In the genomic region with DNA sequence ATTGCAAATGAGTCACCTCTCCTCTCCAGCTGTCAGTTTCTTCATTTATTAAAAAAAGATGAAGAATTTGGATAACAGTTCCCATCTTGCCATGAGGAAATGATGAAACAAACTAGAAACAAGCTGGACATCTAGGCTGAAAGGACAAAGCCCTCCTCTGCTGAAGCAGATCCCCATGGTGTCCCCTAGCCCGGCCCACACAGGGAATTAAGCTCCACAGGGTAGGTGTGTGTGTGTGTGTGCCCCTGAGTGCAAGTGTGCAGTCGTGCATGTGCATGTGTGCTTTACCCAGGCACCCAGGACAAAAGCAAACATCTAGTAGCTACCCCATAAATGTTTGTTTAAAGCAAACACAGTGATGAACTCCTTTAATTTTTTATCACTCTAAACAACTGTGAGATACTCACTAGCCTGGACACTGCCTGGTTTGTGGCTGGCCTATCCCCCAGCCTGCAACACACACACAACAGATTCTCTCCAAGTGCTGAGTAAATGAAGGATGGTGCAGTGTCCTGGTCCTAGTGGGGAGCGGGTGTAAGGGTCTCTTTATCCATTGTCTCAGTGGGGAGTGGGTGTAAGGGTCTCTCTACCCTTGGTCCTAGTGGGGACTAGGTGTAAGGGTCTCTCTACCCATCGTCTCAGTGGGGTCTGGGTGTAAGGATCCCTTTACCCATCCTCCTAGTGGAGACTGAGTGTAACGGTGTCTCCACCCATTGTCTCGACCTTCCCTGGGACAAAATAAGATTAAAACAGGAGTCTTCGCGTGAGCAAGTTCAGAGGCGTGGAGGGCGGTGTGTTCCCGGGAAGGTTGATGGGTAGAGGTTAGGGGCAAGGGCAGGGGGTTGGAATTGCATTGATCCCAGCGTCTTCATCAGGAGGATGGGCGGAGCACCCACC, we compare ENCODE assay signal across 8 cellular contexts. TPM values are rescaled to one million over a fixed set of nuclear protein-coding genes. Genes with fewer than 3 reads are reported as not detected.
DNase-seq lines count a peak whose midpoint lies in the region; ATAC-seq, FAIRE-seq and TF ChIP-seq lines count a peak whose summit lies in the region.

No MANE protein-coding gene starts in this region.

- no peak for TF ChIP-seq CTCF in WTC11 (IDR thresholded peaks at IDR 0.05)
- peak; percentile 51 for TF ChIP-seq CTCF in glutamatergic neuron (IDR thresholded peaks at IDR 0.05; ENCODE audit: partially characterized antibody, unreplicated experiment)
- peak; percentile 51 for TF ChIP-seq CTCF in progenitor cell of endocrine pancreas (IDR thresholded peaks at IDR 0.05; ENCODE audit: unreplicated experiment)

- POLR2A ChIA-PET in WTC11 (lab: Charles Lee), result no interaction called here

- peaks cover 57% of the 10 kb centered on the region for H3K27me3 Mint-ChIP-seq in activated T-cell treated with anti-CD3 and anti-CD28 coated beads, Interleukin-2, amount 50 U/mL, for 24 hours
- H3K27me3 Mint-ChIP-seq in WTC11 (ENCODE audit: low read depth) (peaks cover 61% of the 10 kb centered on the region), glutamatergic neuron (ENCODE audit: unreplicated experiment) (peaks cover 9% of the 10 kb centered on the region), progenitor cell of endocrine pancreas (no peaks in the 10 kb centered on the region)

- ATAC-seq in WTC11 (peak; percentile 21), HG03354 (IDR thresholded peaks at IDR 0.05; ENCODE audit: poor library complexity, severe bottlenecking, unreplicated experiment) (no peak)

- no peak for TF ChIP-seq POLR2A in GM12892 (IDR thresholded peaks at IDR 0.05; ENCODE audit: low read depth, low read length)

- FAIRE-seq in GM12892 (lab: Jason Lieb, UNC), result no peak

- peak overlapping the region; percentile 44 for H3K4me3 Mint-ChIP-seq in activated T-cell treated with anti-CD3 and anti-CD28 coated beads, Interleukin-2, amount 50 U/mL, for 24 hours
- peak overlapping the region; percentile 68 for H3K4me3 Mint-ChIP-seq in WTC11
- peak overlapping the region; percentile 92 for H3K4me3 Mint-ChIP-seq in glutamatergic neuron (ENCODE audit: unreplicated experiment)
- H3K4me3 Mint-ChIP-seq in progenitor cell of endocrine pancreas (ENCODE audit: low read depth), result peak overlapping the region; percentile 84

- H3K9me3 Mint-ChIP-seq in activated T-cell treated with anti-CD3 and anti-CD28 coated beads, Interleukin-2, amount 50 U/mL, for 24 hours, result peaks cover 12% of the 10 kb centered on the region
- H3K9me3 Mint-ChIP-seq in WTC11 (peaks cover 8% of the 10 kb centered on the region), glutamatergic neuron (ENCODE audit: unreplicated experiment) (peaks cover 13% of the 10 kb centered on the region), progenitor cell of endocrine pancreas (ENCODE audit: low read depth) (peaks cover 8% of the 10 kb centered on the region)

- no peaks in the 10 kb centered on the region for H3K36me3 Mint-ChIP-seq in activated T-cell treated with anti-CD3 and anti-CD28 coated beads, Interleukin-2, amount 50 U/mL, for 24 hours (ENCODE audit: low read depth)
- H3K36me3 Mint-ChIP-seq in WTC11, result peaks cover 14% of the 10 kb centered on the region
- peaks cover 9% of the 10 kb centered on the region for H3K36me3 Mint-ChIP-seq in glutamatergic neuron (ENCODE audit: unreplicated experiment)
- H3K36me3 Mint-ChIP-seq in progenitor cell of endocrine pancreas (ENCODE audit: insufficient read depth), result peaks cover 12% of the 10 kb centered on the region

- CTCF ChIA-PET in WTC11 (lab: Charles Lee), result interaction anchor here (0.6 to 1.0 kb wide), 3 partner anchors 42 to 253 kb away, joined by 3 to 5 read pairs (median 4); no protein-coding TSS in a partner anchor

- peaks cover 24% of the 10 kb centered on the region for H3K4me1 Mint-ChIP-seq in activated T-cell treated with anti-CD3 and anti-CD28 coated beads, Interleukin-2, amount 50 U/mL, for 24 hours (ENCODE audit: low read depth)
- H3K4me1 Mint-ChIP-seq in WTC11 (peaks cover 19% of the 10 kb centered on the region), glutamatergic neuron (ENCODE audit: low read depth, unreplicated experiment) (peaks cover 7% of the 10 kb centered on the region), progenitor cell of endocrine pancreas (ENCODE audit: low read depth) (peaks cover 23% of the 10 kb centered on the region)

- H3K27ac Mint-ChIP-seq in activated T-cell treated with anti-CD3 and anti-CD28 coated beads, Interleukin-2, amount 50 U/mL, for 24 hours, result peak overlapping the region; percentile 20
- H3K27ac Mint-ChIP-seq in WTC11 (no peak overlapping the region), glutamatergic neuron (ENCODE audit: unreplicated experiment) (peak overlapping the region; percentile 28), progenitor cell of endocrine pancreas (peak overlapping the region; percentile 92)

- no peak for DNase-seq in activated T-cell treated with anti-CD3 and anti-CD28 coated beads, Interleukin-2, amount 50 U/mL, for 24 hours
- no peak for DNase-seq in activated T-cell treated with anti-CD3 and anti-CD28 coated beads for 4 hours
- no peak for DNase-seq in WTC11 (ENCODE audit: low spot score)
- DNase-seq in glutamatergic neuron, result no peak
- no peak for DNase-seq in progenitor cell of endocrine pancreas (ENCODE audit: low spot score, unreplicated experiment)
- no peak for DNase-seq in NCI-H1092 (lab: John Stamatoyannopoulos, UW)
- DNase-seq in GM12892 (ENCODE audit: insufficient read length), result no peak

TF ChIP-seq in WTC11, 78 proteins besides CTCF, POLR2A, EP300 and RAD21:
- TF ChIP-seq ZNF121 (CRISPR knock-in tag; IDR thresholded peaks at IDR 0.05) (0 out of 2 replicates have a peak, but pooled peaks have one; percentile 19), CBFB (CRISPR knock-in tag; IDR thresholded peaks at IDR 0.05; ENCODE audit: low read depth) (no peak), SMAD4 (CRISPR knock-in tag; IDR thresholded peaks at IDR 0.05) (no peak)
- TF ChIP-seq, protein P1, sequence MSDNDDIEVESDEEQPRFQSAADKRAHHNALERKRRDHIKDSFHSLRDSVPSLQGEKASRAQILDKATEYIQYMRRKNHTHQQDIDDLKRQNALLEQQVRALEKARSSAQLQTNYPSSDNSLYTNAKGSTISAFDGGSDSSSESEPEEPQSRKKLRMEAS (CRISPR knock-in tag; IDR thresholded peaks at IDR 0.05), result no peak

RNA-seq across cellular contexts. Expression of a gene that starts 0.7 kb away (rescaled TPM):
- total RNA-seq in WTC11 (2021) (10.4 to 14.0 TPM (median 12.5 TPM) in 3 replicates), glutamatergic neuron (ENCODE audit: unreplicated experiment) (6.7 TPM), progenitor cell of endocrine pancreas (30.2 and 33.3 TPM in 2 replicates)
- polyA plus RNA-seq in GM12892 (2012; ENCODE audit: missing spikeins), result 5.2 TPM

RNA-seq across cellular contexts. Expression of a gene that starts 2.0 kb away (rescaled TPM):
- total RNA-seq in WTC11 (2021) (4.8 to 6.3 TPM (median 5.8 TPM) in 3 replicates), glutamatergic neuron (ENCODE audit: unreplicated experiment) (2.3 TPM), progenitor cell of endocrine pancreas (14.1 and 14.4 TPM in 2 replicates)
- 0.61 TPM for polyA plus RNA-seq in GM12892 (2012; ENCODE audit: missing spikeins)
